In the genomic region with DNA sequence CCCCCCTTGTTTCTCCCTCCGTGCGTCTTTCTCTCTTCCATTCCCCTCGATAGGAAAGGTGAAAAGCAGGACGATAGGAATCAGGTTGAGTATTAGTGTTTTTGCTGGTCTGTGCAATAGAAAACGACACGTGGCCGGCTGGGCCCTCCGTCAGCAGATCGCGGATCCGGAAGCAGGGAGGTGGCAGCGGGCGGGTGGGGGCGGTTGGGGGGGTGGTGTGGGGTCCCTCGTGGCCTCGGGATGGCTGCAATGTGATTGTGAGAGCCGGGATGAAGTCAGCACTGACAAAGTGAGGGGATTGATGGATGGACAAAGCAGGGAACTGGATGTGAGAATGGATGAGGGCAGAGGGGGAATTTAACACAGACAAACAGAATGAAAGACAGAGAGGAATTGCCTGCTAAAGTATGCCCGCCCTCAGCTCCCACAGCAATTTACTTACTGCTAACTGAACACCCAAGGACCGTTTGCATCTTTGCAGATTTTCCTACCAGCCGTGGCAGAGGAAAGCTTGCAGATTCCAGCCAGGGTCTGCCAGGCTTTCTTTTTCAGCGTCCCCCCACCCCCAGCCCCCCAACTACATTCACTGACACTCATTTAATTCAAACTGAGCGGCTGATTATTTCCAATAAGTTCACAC, we compare ENCODE assay signal across 20 cellular contexts.
A peak's percentile ranks its signal among the peaks of the same experiment; 100 is the strongest.
DNase-seq lines count a peak whose midpoint lies in the region; ATAC-seq and TF ChIP-seq lines count a peak whose summit lies in the region.
"Had no signal": no experiment of that assay in that cellular context is flagged by ENCODE, and none has a peak within 500 bp of the region (broad histone marks: within the 10 kb centered on the region; RNA-seq: fewer than 3 reads in every experiment).

No MANE protein-coding gene starts in this region.

- no peak overlapping the region for H4K5ac ChIP-seq in mesendoderm (ENCODE audit: low read length)

- H3K27ac ChIP-seq in ectodermal cell (ENCODE audit: insufficient read depth, low read depth, low read length, poor library complexity, severe bottlenecking) (peak overlapping the region; percentile 26), mesendoderm (ENCODE audit: low read depth, low read length) (no peak overlapping the region), thoracic aorta (no peak overlapping the region)
- H3K27ac ChIP-seq: colonic mucosa, lower lobe of right lung, tibial artery had no signal

- no peak for ATAC-seq in thoracic aorta (ENCODE audit: insufficient number of reproducible peaks, low FRiP score, low read depth)
- ATAC-seq in HG02798 (IDR thresholded peaks at IDR 0.05; ENCODE audit: poor library complexity, unreplicated experiment), result no peak
- ATAC-seq: lower lobe of right lung; naive thymus-derived CD4-positive, alpha-beta T cell had no signal

- no peaks in the 10 kb centered on the region for H3K79me1 ChIP-seq in mesendoderm (ENCODE audit: low read length)

- H3K27me3 ChIP-seq in ectodermal cell (ENCODE audit: control insufficient read depth, insufficient read depth, low read length, poor library complexity, severe bottlenecking), result no peaks in the 10 kb centered on the region
- no peaks in the 10 kb centered on the region for H3K27me3 ChIP-seq in mesendoderm (ENCODE audit: insufficient read depth, low read length, poor library complexity)
- no peaks in the 10 kb centered on the region for H3K27me3 ChIP-seq in thoracic aorta (replicated peaks; ENCODE audit: insufficient read depth)
- H3K27me3 ChIP-seq: colonic mucosa, tibial artery had no signal

- no peak overlapping the region for H3K4me3 ChIP-seq in ectodermal cell (ENCODE audit: insufficient read depth, low read depth, low read length)
- no peak overlapping the region for H3K4me3 ChIP-seq in mesendoderm (ENCODE audit: low read length)
- peak overlapping the region; percentile 57 for H3K4me3 ChIP-seq in thoracic aorta
- H3K4me3 ChIP-seq: colonic mucosa, lower lobe of right lung, tibial artery had no signal

- H2AK5ac ChIP-seq in mesendoderm (ENCODE audit: low read length), result no peak overlapping the region

- H3K4me2 ChIP-seq in mesendoderm (ENCODE audit: low read length), result no peak overlapping the region

- peak overlapping the region; percentile 55 for H3K18ac ChIP-seq in mesendoderm (ENCODE audit: low read length)

- H2BK5ac ChIP-seq in mesendoderm (ENCODE audit: low read length), result no peak overlapping the region

- no peak overlapping the region for H2BK15ac ChIP-seq in mesendoderm (replicated peaks; ENCODE audit: low read depth)

- peak; percentile 82 for DNase-seq in NCI-H748 (lab: John Stamatoyannopoulos, UW; ENCODE audit: unreplicated experiment)
- DNase-seq in NCI-H748 treated with DMSO at 0.1 percent for 48 hours (lab: John Stamatoyannopoulos, UW), result no peak
- no peak for DNase-seq in mesendoderm
- no peak for DNase-seq in thoracic aorta (ENCODE audit: low spot score)
- no peak for DNase-seq in SW480 (ENCODE audit: low spot score)
- DNase-seq in stimulated activated CD4-positive, alpha-beta T cell treated with anti-CD3 and anti-CD28 coated beads, Interleukin-1b, Interleukin-23, amount 100 ng/mL, for 48 hours, result no peak
- DNase-seq: 8988T; activated B cell treated with CpG ODN at 0.5 μM for 24 hours; amniotic stem cell; colonic mucosa; DND-41; HCEC 1CT; lower lobe of right lung; naive thymus-derived CD4-positive, alpha-beta T cell; NCI-H2029; NCI-H774; RPMI8226 had no signal

- TF ChIP-seq CTCF in thoracic aorta (IDR thresholded peaks at IDR 0.05), result no peak

- no peak overlapping the region for H3K4ac ChIP-seq in mesendoderm (ENCODE audit: low read depth, low read length)

- no peaks in the 10 kb centered on the region for H3K36me3 ChIP-seq in ectodermal cell (ENCODE audit: control insufficient read depth, insufficient read depth, low read length)
- no peaks in the 10 kb centered on the region for H3K36me3 ChIP-seq in mesendoderm (ENCODE audit: control insufficient read depth, insufficient read depth, low read length)
- no peaks in the 10 kb centered on the region for H3K36me3 ChIP-seq in thoracic aorta
- H3K36me3 ChIP-seq: colonic mucosa, lower lobe of right lung, tibial artery had no signal

- peak overlapping the region; percentile 43 for H3K56ac ChIP-seq in mesendoderm (ENCODE audit: low read length)

- peaks cover 11% of the 10 kb centered on the region for H3K4me1 ChIP-seq in ectodermal cell (ENCODE audit: control insufficient read depth, insufficient read depth, low read length)
- H3K4me1 ChIP-seq in mesendoderm (ENCODE audit: control insufficient read depth, low read depth, low read length), result no peaks in the 10 kb centered on the region
- no peaks in the 10 kb centered on the region for H3K4me1 ChIP-seq in thoracic aorta (ENCODE audit: control insufficient read depth in 1 of 2, low read depth in 2 of 2)
- H3K4me1 ChIP-seq: colonic mucosa, lower lobe of right lung, tibial artery had no signal

- no peak overlapping the region for H2BK120ac ChIP-seq in mesendoderm (ENCODE audit: low read depth, low read length)

- H3K9ac ChIP-seq in mesendoderm (ENCODE audit: low read length), result no peak overlapping the region

- no peak overlapping the region for H4K8ac ChIP-seq in mesendoderm (ENCODE audit: low read depth, low read length)

- WGBS in ectodermal cell, 2 experiments, result 56 to 62% methylated on average over 19 to 22 of the region's 22 CpGs
- WGBS in mesendoderm (ENCODE audit: extremely low coverage, insufficient coverage, low lambda C conversion rate), result no CpG with 5 or more reads among the region's 22 CpGs

- no peak overlapping the region for H3K23ac ChIP-seq in mesendoderm (ENCODE audit: low read length)

- H3K79me2 ChIP-seq in mesendoderm (ENCODE audit: control insufficient read depth, insufficient read depth, low read length), result no peaks in the 10 kb centered on the region

- no peaks in the 10 kb centered on the region for H3K9me3 ChIP-seq in ectodermal cell (ENCODE audit: control insufficient read depth, low read length)
- no peaks in the 10 kb centered on the region for H3K9me3 ChIP-seq in thoracic aorta
- H3K9me3 ChIP-seq: colonic mucosa, lower lobe of right lung, tibial artery had no signal
